ENCODE assay signal across 24 cellular contexts in the genomic region with DNA sequence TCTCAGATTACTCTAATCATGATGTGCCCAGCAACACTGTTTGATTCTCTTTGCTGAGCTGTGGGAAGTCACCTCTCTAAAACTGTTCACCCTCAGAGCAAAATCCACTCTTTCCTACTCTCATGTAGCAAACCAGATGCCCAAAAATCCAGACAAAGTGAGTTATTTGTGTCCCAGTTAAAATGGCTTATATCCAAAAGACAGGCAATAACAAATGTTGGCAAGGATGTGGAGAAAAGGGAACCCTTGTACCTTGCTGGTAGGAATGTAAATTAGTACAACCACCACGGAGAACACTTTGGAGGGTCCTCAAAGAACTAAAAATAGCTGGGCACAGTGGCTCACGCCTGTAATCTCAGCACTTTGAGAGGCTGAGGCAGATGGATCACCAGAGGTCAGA.
"Had no signal": no experiment of that assay in that cellular context is flagged by ENCODE, and none has a peak within 500 bp of the region (broad histone marks: within the 10 kb centered on the region; RNA-seq: fewer than 3 reads in every experiment).

No MANE protein-coding gene starts in this region.

- ATAC-seq: effector memory CD8-positive, alpha-beta T cell; esophagus mucosa; foreskin keratinocyte; gastrocnemius medialis; gastroesophageal sphincter; heart left ventricle; heart right ventricle had no signal

- H3K27me3 Mint-ChIP-seq: dendritic cell treated with granulocyte-macrophage colony-stimulating factor and Interleukin-4, amounts not matched to agents 40 ng/mL and 50 ng/mL, for 4 days had no signal

- H3K4me3 ChIP-seq: colonic mucosa, coronary artery, dorsolateral prefrontal cortex, esophagus muscularis mucosa, esophagus squamous epithelium, gastrocnemius medialis, gastroesophageal sphincter, heart left ventricle, heart right ventricle had no signal

- H3K27me3 ChIP-seq: colonic mucosa, dorsolateral prefrontal cortex, esophagus muscularis mucosa, esophagus squamous epithelium, foreskin keratinocyte, gastrocnemius medialis, gastroesophageal sphincter, heart left ventricle, heart right ventricle had no signal

- H3K27ac Mint-ChIP-seq: dendritic cell treated with granulocyte-macrophage colony-stimulating factor and Interleukin-4, amounts not matched to agents 40 ng/mL and 50 ng/mL, for 4 days; effector memory CD8-positive, alpha-beta T cell; endodermal cell had no signal

- H3K4me3 Mint-ChIP-seq: dendritic cell treated with granulocyte-macrophage colony-stimulating factor and Interleukin-4, amounts not matched to agents 40 ng/mL and 50 ng/mL, for 4 days; effector memory CD8-positive, alpha-beta T cell; endodermal cell had no signal

- H3K27ac ChIP-seq: colonic mucosa, coronary artery, dorsolateral prefrontal cortex, epithelial cell of prostate, esophagus muscularis mucosa, esophagus squamous epithelium, foreskin keratinocyte, gastrocnemius medialis, gastroesophageal sphincter, heart left ventricle, heart right ventricle had no signal

- H3K9me3 Mint-ChIP-seq: dendritic cell treated with granulocyte-macrophage colony-stimulating factor and Interleukin-4, amounts not matched to agents 40 ng/mL and 50 ng/mL, for 4 days; effector memory CD8-positive, alpha-beta T cell had no signal

- H3K36me3 ChIP-seq: colonic mucosa, esophagus muscularis mucosa, esophagus squamous epithelium, gastrocnemius medialis, gastroesophageal sphincter, heart left ventricle, heart right ventricle had no signal

- H3K4me1 ChIP-seq: colonic mucosa, esophagus muscularis mucosa, gastrocnemius medialis, gastroesophageal sphincter, heart left ventricle, heart right ventricle had no signal

- H3K9me3 ChIP-seq: colonic mucosa, esophagus muscularis mucosa, esophagus squamous epithelium, gastrocnemius medialis had no signal

- DNase-seq: colonic mucosa; cortex of kidney; dermis blood vessel endothelial cell; dorsolateral prefrontal cortex; effector CD4-positive, alpha-beta T cell; effector CD8-positive, alpha-beta T cell; effector memory CD8-positive, alpha-beta T cell; endodermal cell; erythroblast; esophagus squamous epithelium; foreskin fibroblast; foreskin keratinocyte; foreskin melanocyte; gastrocnemius medialis; glutamatergic neuron; head of caudate nucleus; heart left ventricle; heart right ventricle had no signal
